In the genomic region with DNA sequence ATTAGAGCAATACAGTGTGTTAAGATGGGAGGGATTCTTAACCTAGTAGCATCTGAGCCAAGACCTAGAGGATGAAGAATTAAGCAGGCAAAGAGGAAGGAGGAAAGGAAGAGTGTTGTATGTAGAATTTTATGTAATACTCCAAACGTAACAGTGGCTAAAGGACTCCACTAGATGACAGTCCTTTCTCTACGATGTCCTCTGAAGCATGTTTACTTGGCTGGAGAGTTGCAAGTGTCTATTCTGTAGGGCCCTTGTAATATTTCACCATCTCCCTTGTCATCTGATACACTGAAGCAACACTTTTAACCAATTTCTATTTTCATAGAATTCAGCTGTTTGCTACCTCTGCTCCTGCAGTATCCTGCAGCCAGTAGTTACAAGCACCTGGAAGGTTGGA, we compare ENCODE assay signal across 13 cellular contexts. TPM values are rescaled to one million over a fixed set of nuclear protein-coding genes. Genes with fewer than 3 reads are reported as not detected.
A peak's percentile ranks its signal among the peaks of the same experiment; 100 is the strongest.
DNase-seq lines count a peak whose midpoint lies in the region; ATAC-seq and TF ChIP-seq lines count a peak whose summit lies in the region.
"Had no signal": no experiment of that assay in that cellular context is flagged by ENCODE, and none has a peak within 500 bp of the region (broad histone marks: within the 10 kb centered on the region; RNA-seq: fewer than 3 reads in every experiment).

No MANE protein-coding gene starts in this region.

- intact Hi-C loops in CD4-positive, alpha-beta memory T cell (cut with micrococcal nuclease): loop anchor here (5.0 to 10.0 kb wide), 2 partner anchors 137 to 785 kb away; a partner anchor contains a TSS
- intact Hi-C loops in upper lobe of right lung (cut with DNase I): no loop called here

- H3K4me1 ChIP-seq in CD4-positive, alpha-beta memory T cell (ENCODE audit: insufficient read depth, low read length): peaks cover 30% of the 10 kb centered on the region
- peaks cover 29% of the 10 kb centered on the region for H3K4me1 ChIP-seq in upper lobe of right lung

- peaks cover 22 to 37% of the 10 kb centered on the region in 2 donors for H3K36me3 Mint-ChIP-seq in CD4-positive, alpha-beta memory T cell
- peaks cover 24% of the 10 kb centered on the region for H3K36me3 Mint-ChIP-seq in HFFc6 (ENCODE audit: low read depth)
- peaks cover 20% of the 10 kb centered on the region for H3K36me3 Mint-ChIP-seq in activated naive CD8-positive, alpha-beta T cell
- peaks cover 19% of the 10 kb centered on the region for H3K36me3 Mint-ChIP-seq in natural killer cell treated with Interleukin-12 subunit alpha and Interleukin-12 subunit beta and Interleukin-15 and Interleukin-18, amount 100 ng/mL, for 72 hours

- no peak overlapping the region for H3K27ac ChIP-seq in CD4-positive, alpha-beta memory T cell (ENCODE audit: low read depth, low read length)
- H3K27ac ChIP-seq in upper lobe of right lung: no peak overlapping the region
- H3K27ac ChIP-seq: lower lobe of right lung, Peyer's patch had no signal

- peak overlapping the region in 5 of 7 donors; percentile 2 to 99 (median 39) for H3K27ac Mint-ChIP-seq in CD4-positive, alpha-beta memory T cell
- H3K27ac Mint-ChIP-seq in HFFc6: peak overlapping the region; percentile 59
- H3K27ac Mint-ChIP-seq in activated naive CD8-positive, alpha-beta T cell: no peak overlapping the region
- peak overlapping the region in 1 of 2 donors; percentile 96 for H3K27ac Mint-ChIP-seq in natural killer cell treated with Interleukin-12 subunit alpha and Interleukin-12 subunit beta and Interleukin-15 and Interleukin-18, amount 100 ng/mL, for 72 hours

- H3K4me3 ChIP-seq in CD4-positive, alpha-beta memory T cell (ENCODE audit: low read length in 2 of 2): no peak overlapping the region
- no peak overlapping the region for H3K4me3 ChIP-seq in upper lobe of right lung

- no peak for DNase-seq in CD4-positive, alpha-beta memory T cell
- no peak for DNase-seq in HFFc6
- DNase-seq in natural killer cell treated with Interleukin-12 subunit alpha and Interleukin-12 subunit beta and Interleukin-15 and Interleukin-18, amount 100 ng/mL, for 72 hours (ENCODE audit: low spot score): no peak
- no peak for DNase-seq in upper lobe of right lung
- DNase-seq: DMS153, lower lobe of right lung, NCI-H187 treated with DMSO at 0.1 percent for 48 hours, Peyer's patch, retina had no signal

- peaks cover 28 to 42% (median 35%) of the 10 kb centered on the region in 4 donors for H3K4me1 Mint-ChIP-seq in CD4-positive, alpha-beta memory T cell
- H3K4me1 Mint-ChIP-seq in HFFc6 (ENCODE audit: low read depth): peaks cover 53% of the 10 kb centered on the region
- peaks cover 33% of the 10 kb centered on the region for H3K4me1 Mint-ChIP-seq in activated naive CD8-positive, alpha-beta T cell (ENCODE audit: low read depth)
- peaks cover 34 to 37% of the 10 kb centered on the region in 2 donors for H3K4me1 Mint-ChIP-seq in natural killer cell treated with Interleukin-12 subunit alpha and Interleukin-12 subunit beta and Interleukin-15 and Interleukin-18, amount 100 ng/mL, for 72 hours (ENCODE audit: low read depth in 2 of 2)

- H3K27me3 Mint-ChIP-seq in CD4-positive, alpha-beta memory T cell: no peaks in the 10 kb centered on the region
- peaks cover 6% of the 10 kb centered on the region for H3K27me3 Mint-ChIP-seq in HFFc6 (ENCODE audit: insufficient read depth)
- no peaks in the 10 kb centered on the region for H3K27me3 Mint-ChIP-seq in activated naive CD8-positive, alpha-beta T cell
- no peaks in the 10 kb centered on the region for H3K27me3 Mint-ChIP-seq in natural killer cell treated with Interleukin-12 subunit alpha and Interleukin-12 subunit beta and Interleukin-15 and Interleukin-18, amount 100 ng/mL, for 72 hours

- peaks cover 7% of the 10 kb centered on the region for H3K36me3 ChIP-seq in CD4-positive, alpha-beta memory T cell (ENCODE audit: insufficient read depth, low read length)
- peaks cover 15% of the 10 kb centered on the region for H3K36me3 ChIP-seq in upper lobe of right lung

- CTCF ChIA-PET in CD4-positive, alpha-beta memory T cell (lab: Charles Lee; ENCODE audit: partially characterized antibody): interaction anchor here (1.9 kb wide), 1 partner anchor 22 kb away, joined by 5 read pairs; a partner anchor contains a TSS

- H3K4me3 Mint-ChIP-seq in CD4-positive, alpha-beta memory T cell: peak overlapping the region in 5 of 8 donors; percentile 18 to 92 (median 26)
- H3K4me3 Mint-ChIP-seq in HFFc6: peak overlapping the region; percentile 87
- peak overlapping the region; percentile 98 for H3K4me3 Mint-ChIP-seq in activated naive CD8-positive, alpha-beta T cell
- H3K4me3 Mint-ChIP-seq in natural killer cell treated with Interleukin-12 subunit alpha and Interleukin-12 subunit beta and Interleukin-15 and Interleukin-18, amount 100 ng/mL, for 72 hours: peak overlapping the region; percentile 97

- no peak for TF ChIP-seq CTCF in HFFc6 (IDR thresholded peaks at IDR 0.05)
- no peak for TF ChIP-seq CTCF in upper lobe of right lung (IDR thresholded peaks at IDR 0.05)

- no peaks in the 10 kb centered on the region for H3K9me3 ChIP-seq in CD4-positive, alpha-beta memory T cell (ENCODE audit: control insufficient read depth in 1 of 2, low read length in 2 of 2)
- no peaks in the 10 kb centered on the region for H3K9me3 ChIP-seq in upper lobe of right lung
- H3K9me3 ChIP-seq: lower lobe of right lung, Peyer's patch had no signal

- POLR2A ChIA-PET in CD4-positive, alpha-beta memory T cell (lab: Charles Lee; ENCODE audit: partially characterized antibody): interaction anchor here (1.2 to 5.1 kb wide), 4 partner anchors 10 to 87 kb away, joined by 3 to 123 read pairs (median 56); a partner anchor contains a TSS

- H3K27me3 ChIP-seq in CD4-positive, alpha-beta memory T cell (ENCODE audit: insufficient read depth, low read length): no peaks in the 10 kb centered on the region
- no peaks in the 10 kb centered on the region for H3K27me3 ChIP-seq in upper lobe of right lung
- H3K27me3 ChIP-seq: dorsolateral prefrontal cortex, Peyer's patch had no signal

- peaks cover 0 to 5% (median 0%) of the 10 kb centered on the region in 8 donors for H3K9me3 Mint-ChIP-seq in CD4-positive, alpha-beta memory T cell
- no peaks in the 10 kb centered on the region for H3K9me3 Mint-ChIP-seq in HFFc6
- H3K9me3 Mint-ChIP-seq in activated naive CD8-positive, alpha-beta T cell (ENCODE audit: low read depth): no peaks in the 10 kb centered on the region
- H3K9me3 Mint-ChIP-seq in natural killer cell treated with Interleukin-12 subunit alpha and Interleukin-12 subunit beta and Interleukin-15 and Interleukin-18, amount 100 ng/mL, for 72 hours: no peaks in the 10 kb centered on the region

- no peak for ATAC-seq in natural killer cell treated with Interleukin-12 subunit alpha and Interleukin-12 subunit beta and Interleukin-15 and Interleukin-18, amount 100 ng/mL, for 72 hours
- ATAC-seq in upper lobe of right lung: no peak
- no peak for ATAC-seq in HG03025 (IDR thresholded peaks at IDR 0.05; ENCODE audit: low FRiP score, unreplicated experiment)
- no peak for ATAC-seq in HG02678 (IDR thresholded peaks at IDR 0.05; ENCODE audit: unreplicated experiment)
- ATAC-seq: lower lobe of right lung had no signal

RNA-seq across cellular contexts. Expression of a gene that starts 2.2 kb away (rescaled TPM):
- 100 to 1,000 TPM; 328 TPM for total RNA-seq in CD4-positive, alpha-beta memory T cell
- polyA plus RNA-seq in CD4-positive, alpha-beta memory T cell: 100 to 1,000 TPM in 1 of 2 donors, 10 to 100 TPM in 1; 69.9 to 107 TPM
- total RNA-seq in HFFc6 (2021; fragmentation: NEBNext Ultra II Directional; extraction: Animal tissue kit (Norgen Biotek cat#: 25700)): 100 to 1,000 TPM; 736 to 879 (median 836) TPM
- total RNA-seq in natural killer cell treated with Interleukin-12 subunit alpha and Interleukin-12 subunit beta and Interleukin-15 and Interleukin-18, amount 100 ng/mL, for 72 hours: 100 to 1,000 TPM; 459 to 670 TPM
- total RNA-seq in upper lobe of right lung: 478 TPM

RNA-seq across cellular contexts. Expression of a gene that starts 21.8 kb away (rescaled TPM):
- 10 to 100 TPM; 40.5 to 42.9 TPM for total RNA-seq in CD4-positive, alpha-beta memory T cell
- 10 to 100 TPM; 65.8 to 74.4 TPM for polyA plus RNA-seq in CD4-positive, alpha-beta memory T cell
- 10 to 100 TPM; 30.0 to 45.6 (median 40.0) TPM for total RNA-seq in HFFc6 (2021; fragmentation: NEBNext Ultra II Directional; extraction: Animal tissue kit (Norgen Biotek cat#: 25700))
- 100 to 1,000 TPM in 1 of 2 donors, 10 to 100 TPM in 1; 65.4 to 102 TPM for total RNA-seq in natural killer cell treated with Interleukin-12 subunit alpha and Interleukin-12 subunit beta and Interleukin-15 and Interleukin-18, amount 100 ng/mL, for 72 hours
- total RNA-seq in upper lobe of right lung: 20.0 TPM

RNA-seq across cellular contexts. Expression of a gene that starts 60.0 kb away (rescaled TPM):
- not detected for total RNA-seq in CD4-positive, alpha-beta memory T cell
- not detected for polyA plus RNA-seq in CD4-positive, alpha-beta memory T cell
- not detected for total RNA-seq in HFFc6 (2021; fragmentation: NEBNext Ultra II Directional; extraction: Animal tissue kit (Norgen Biotek cat#: 25700))
- not detected for total RNA-seq in natural killer cell treated with Interleukin-12 subunit alpha and Interleukin-12 subunit beta and Interleukin-15 and Interleukin-18, amount 100 ng/mL, for 72 hours
- total RNA-seq in upper lobe of right lung: not detected
- total RNA-seq: lower lobe of right lung, Peyer's patch had no signal

Comparison
In these comparisons a context has a peak if more than half of its experiments do, and no peak if none do; other contexts are left out.
1. H3K4me3 Mint-ChIP-seq: peak in every context shown above with its lines; median percentile 98 in activated naive CD8-positive, alpha-beta T cell; 97 in natural killer cell treated with Interleukin-12 subunit alpha and Interleukin-12 subunit beta and Interleukin-15 and Interleukin-18, amount 100 ng/mL, for 72 hours; 87 in HFFc6; 26 in CD4-positive, alpha-beta memory T cell.